In the genomic region with DNA sequence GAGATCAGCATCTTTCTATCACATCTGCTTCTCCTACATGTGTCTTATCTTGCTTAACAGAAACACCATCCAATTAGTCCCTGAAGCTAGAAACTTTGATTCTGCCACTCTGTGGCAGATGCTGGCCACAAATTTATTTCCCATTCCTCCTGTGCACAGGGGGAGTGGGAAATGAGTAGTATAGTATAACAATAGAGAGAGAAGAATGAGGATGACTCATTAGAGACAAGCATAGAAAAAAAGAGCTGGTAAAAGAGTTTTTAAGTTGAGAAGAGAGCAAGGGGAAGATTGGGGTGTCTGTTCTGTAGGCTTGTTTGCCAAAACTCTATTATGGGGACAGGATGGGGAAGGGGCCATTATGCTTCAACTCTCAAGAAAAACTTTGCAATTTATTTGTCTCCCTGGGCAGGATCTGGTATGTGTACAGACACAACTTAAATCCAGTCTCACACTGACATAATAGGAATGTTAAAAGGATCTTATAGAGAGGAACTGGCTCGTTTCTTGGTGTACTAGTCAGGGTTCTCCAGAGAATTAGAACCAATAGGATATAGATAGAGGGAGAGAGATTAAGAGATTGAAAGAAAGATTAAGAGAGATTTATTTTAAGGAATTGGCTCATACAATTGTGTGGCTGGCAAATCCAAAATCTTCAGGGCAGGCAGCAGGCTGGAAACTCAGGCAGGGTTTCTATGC, we compare ENCODE assay signal across 19 cellular contexts.
DNase-seq lines count a peak whose midpoint lies in the region; ATAC-seq and TF ChIP-seq lines count a peak whose summit lies in the region.
"Had no signal": no experiment of that assay in that cellular context is flagged by ENCODE, and none has a peak within 500 bp of the region (broad histone marks: within the 10 kb centered on the region; RNA-seq: fewer than 3 reads in every experiment).

No MANE protein-coding gene starts in this region.

- DNase-seq in DMS53 treated with DMSO at 0.1 percent for 48 hours (lab: John Stamatoyannopoulos, UW; ENCODE audit: unreplicated experiment) (peak; percentile 15), KBM-7 (peak; percentile 72), astrocyte of the spinal cord (ENCODE audit: low read depth, low spot score) (peak; percentile 70), left lung (no peak), putamen (ENCODE audit: low spot score) (no peak), HEK293T (ENCODE audit: extremely low spot score) (no peak)
- no peak for DNase-seq in central memory CD4-positive, alpha-beta T cell
- DNase-seq: activated CD4-positive, alpha-beta T cell treated with anti-CD3 and anti-CD28 coated beads for 4 hours; activated T-cell treated with anti-CD3 and anti-CD28 coated beads, Interleukin-2, amount 50 U/mL, for 72 hours; CD4-positive, CD25-positive, alpha-beta regulatory T cell; hippocampal formation; lower lobe of right lung; NCI-H1930; spleen had no signal

- POLR2A ChIA-PET in HEK293T (lab: Yijun Ruan, JAX) = no interaction called here

- H3K4me3 ChIP-seq in astrocyte of the spinal cord (ENCODE audit: low read depth, low read length) = no peak overlapping the region
- H3K4me3 ChIP-seq in left lung = no peak overlapping the region
- H3K4me3 ChIP-seq: cardiac muscle cell, lower lobe of right lung, spleen had no signal

- no peaks in the 10 kb centered on the region for H3K4me1 ChIP-seq in left lung

- CTCF ChIA-PET in HEK293T (lab: Yijun Ruan, JAX) = no interaction called here

- intact Hi-C loops in left lung (cut with DNase I) = no loop called here

- no peaks in the 10 kb centered on the region for H3K9me3 ChIP-seq in left lung
- H3K9me3 ChIP-seq: lower lobe of right lung, neutrophil, spleen had no signal

- no peak for TF ChIP-seq CTCF in astrocyte of the spinal cord (IDR thresholded peaks at IDR 0.05; ENCODE audit: low read depth, low read length)
- no peak for TF ChIP-seq CTCF in left lung (IDR thresholded peaks at IDR 0.05)

- in situ Hi-C loops in KBM-7 (cut with MboI; ENCODE audit: low pct_unique_long_range_greater_than_20kb, low sequenced_read_pairs) = no loop called here
- in situ Hi-C loops in astrocyte of the spinal cord (cut with HindIII; ENCODE audit: low sequenced_read_pairs) = no loop called here

- no peaks in the 10 kb centered on the region for H3K36me3 ChIP-seq in left lung
- H3K36me3 ChIP-seq: cardiac muscle cell, lower lobe of right lung, neutrophil, spleen had no signal

- no peak overlapping the region for H3K27ac ChIP-seq in left lung
- H3K27ac ChIP-seq: cardiac muscle cell, epithelial cell of prostate, KMS-11, lower lobe of right lung, neutrophil, spleen had no signal

- peak; percentile 36 for ATAC-seq in left lung
- ATAC-seq in GM18511 (IDR thresholded peaks at IDR 0.05; ENCODE audit: unreplicated experiment) = no peak
- ATAC-seq: lower lobe of right lung had no signal

- H3K27me3 ChIP-seq in left lung = no peaks in the 10 kb centered on the region
- H3K27me3 ChIP-seq: cardiac muscle cell had no signal

TF ChIP-seq in HEK293T, 16 proteins besides CTCF, POLR2A, EP300 and RAD21:
- TF ChIP-seq CTBP1 (IDR thresholded peaks at IDR 0.05; ENCODE audit: borderline replicate concordance) (no peak), BHLHE40 (IDR thresholded peaks at IDR 0.05; ENCODE audit: borderline replicate concordance) (no peak)

Comparison
In these comparisons a context has a peak if more than half of its experiments do, and no peak if none do; other contexts are left out.
1. DNase-seq: peak in DMS53 treated with DMSO at 0.1 percent for 48 hours (single experiment), KBM-7 (single experiment) and astrocyte of the spinal cord (single experiment); none in left lung (0 of 2), putamen (single experiment), HEK293T (single experiment) and central memory CD4-positive, alpha-beta T cell (single experiment).